Comparison of ENCODE assay signal across 19 cellular contexts in the genomic region with DNA sequence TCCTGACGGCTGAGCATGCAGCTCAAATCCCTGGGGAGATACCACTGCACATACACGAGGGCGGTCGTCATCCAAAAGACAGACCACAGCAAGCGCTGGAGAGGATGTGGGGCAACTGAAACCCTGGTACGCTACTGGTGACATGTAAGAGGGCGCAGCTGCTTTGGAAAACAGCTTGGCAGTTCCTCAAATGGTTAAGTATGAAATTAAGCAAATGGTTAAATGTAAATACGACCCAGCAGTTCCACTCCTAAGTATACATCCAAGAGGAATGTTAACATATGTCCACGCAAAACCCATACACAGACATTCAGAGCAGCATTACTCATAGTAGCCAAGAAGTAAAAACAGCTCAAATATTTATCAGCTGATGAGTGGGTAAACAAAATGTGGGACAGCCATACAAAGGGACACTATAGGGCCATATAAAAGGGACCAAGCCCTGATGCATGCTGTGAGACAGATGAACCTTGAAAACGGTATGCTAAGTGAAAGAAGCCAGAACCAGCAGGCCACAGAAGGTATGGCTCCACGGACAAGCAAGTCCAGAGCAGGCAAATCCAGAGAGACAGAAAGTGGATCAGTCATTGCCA.
A peak's percentile ranks its signal among the peaks of the same experiment; 100 is the strongest.
DNase-seq lines count a peak whose midpoint lies in the region; ATAC-seq and TF ChIP-seq lines count a peak whose summit lies in the region.
"Had no signal": no experiment of that assay in that cellular context is flagged by ENCODE, and none has a peak within 500 bp of the region (broad histone marks: within the 10 kb centered on the region; RNA-seq: fewer than 3 reads in every experiment).

No MANE protein-coding gene starts in this region.

- H3K36me3 ChIP-seq in brain microvascular endothelial cell (replicated peaks) (no peaks in the 10 kb centered on the region), WERI-Rb-1 (no peaks in the 10 kb centered on the region)
- H3K36me3 ChIP-seq: tibial artery had no signal

- DNase-seq in DMS 273 (lab: John Stamatoyannopoulos, UW; ENCODE audit: unreplicated experiment) = peak; percentile 26
- no peak for DNase-seq in DMS 273 treated with DMSO at 0.1 percent for 48 hours (lab: John Stamatoyannopoulos, UW)
- peak; percentile 54 for DNase-seq in NCI-H146 (lab: John Stamatoyannopoulos, UW)
- peak; percentile 73 for DNase-seq in brain microvascular endothelial cell
- no peak for DNase-seq in WERI-Rb-1
- no peak for DNase-seq in medulla oblongata (ENCODE audit: extremely low spot score)
- DNase-seq: activated gamma-delta T cell; erythroblast; head of caudate nucleus; naive thymus-derived CD4-positive, alpha-beta T cell; NCI-H1417 treated with DMSO at 0.1 percent for 48 hours; psoas muscle; SIG-M5; tibial artery had no signal

- no peaks in the 10 kb centered on the region for H3K27me3 ChIP-seq in brain microvascular endothelial cell (replicated peaks)
- no peaks in the 10 kb centered on the region for H3K27me3 ChIP-seq in WERI-Rb-1 (ENCODE audit: insufficient read depth, low read depth, severe bottlenecking)

- H3K27ac Mint-ChIP-seq in stimulated activated memory B cell treated with anti-CD40 and anti-IgM and Interleukin-4, amounts not matched to agents 10 μg/mL and 1 μg/mL and 100 μg/mL, for 72 hours = no peak overlapping the region
- H3K27ac Mint-ChIP-seq: dendritic cell treated with granulocyte-macrophage colony-stimulating factor and Interleukin-4, amounts not matched to agents 40 ng/mL and 50 ng/mL, for 4 days; naive thymus-derived CD4-positive, alpha-beta T cell had no signal

- ATAC-seq in stimulated activated memory B cell treated with anti-CD40 and anti-IgM and Interleukin-4, amounts not matched to agents 10 μg/mL and 1 μg/mL and 100 μg/mL, for 72 hours = peak; percentile 86
- no peak for ATAC-seq in GM18868 (IDR thresholded peaks at IDR 0.05; ENCODE audit: unreplicated experiment)
- ATAC-seq: naive thymus-derived CD4-positive, alpha-beta T cell; psoas muscle had no signal

- H3K4me3 Mint-ChIP-seq in stimulated activated memory B cell treated with anti-CD40 and anti-IgM and Interleukin-4, amounts not matched to agents 10 μg/mL and 1 μg/mL and 100 μg/mL, for 72 hours = no peak overlapping the region
- H3K4me3 Mint-ChIP-seq: dendritic cell treated with granulocyte-macrophage colony-stimulating factor and Interleukin-4, amounts not matched to agents 40 ng/mL and 50 ng/mL, for 4 days; IgD-negative memory B cell; naive thymus-derived CD4-positive, alpha-beta T cell had no signal

- no peaks in the 10 kb centered on the region for H3K9me3 ChIP-seq in WERI-Rb-1 (ENCODE audit: severe bottlenecking)
- H3K9me3 ChIP-seq: psoas muscle, tibial artery had no signal

- no peaks in the 10 kb centered on the region for H3K9me3 Mint-ChIP-seq in stimulated activated memory B cell treated with anti-CD40 and anti-IgM and Interleukin-4, amounts not matched to agents 10 μg/mL and 1 μg/mL and 100 μg/mL, for 72 hours
- H3K9me3 Mint-ChIP-seq: dendritic cell treated with granulocyte-macrophage colony-stimulating factor and Interleukin-4, amounts not matched to agents 40 ng/mL and 50 ng/mL, for 4 days; IgD-negative memory B cell had no signal

- H3K4me1 Mint-ChIP-seq in stimulated activated memory B cell treated with anti-CD40 and anti-IgM and Interleukin-4, amounts not matched to agents 10 μg/mL and 1 μg/mL and 100 μg/mL, for 72 hours = no peaks in the 10 kb centered on the region
- H3K4me1 Mint-ChIP-seq: IgD-negative memory B cell had no signal

- H3K27me3 Mint-ChIP-seq in stimulated activated memory B cell treated with anti-CD40 and anti-IgM and Interleukin-4, amounts not matched to agents 10 μg/mL and 1 μg/mL and 100 μg/mL, for 72 hours = peaks cover 33% of the 10 kb centered on the region

- no peaks in the 10 kb centered on the region for H3K36me3 Mint-ChIP-seq in stimulated activated memory B cell treated with anti-CD40 and anti-IgM and Interleukin-4, amounts not matched to agents 10 μg/mL and 1 μg/mL and 100 μg/mL, for 72 hours
- H3K36me3 Mint-ChIP-seq: IgD-negative memory B cell; naive thymus-derived CD4-positive, alpha-beta T cell had no signal

- in situ Hi-C loops in brain microvascular endothelial cell (cut with HindIII; ENCODE audit: low pct_ligation_motif_present, low sequenced_read_pairs) = no loop called here

- H3K4me3 ChIP-seq in brain microvascular endothelial cell (ENCODE audit: low read depth, low read length) (no peak overlapping the region), WERI-Rb-1 (ENCODE audit: low read depth, low read length) (no peak overlapping the region)
- H3K4me3 ChIP-seq: psoas muscle, tibial artery had no signal

- H3K27ac ChIP-seq in brain microvascular endothelial cell = peak overlapping the region; percentile 58
- no peak overlapping the region for H3K27ac ChIP-seq in WERI-Rb-1
- H3K27ac ChIP-seq: 22Rv1, psoas muscle, tibial artery had no signal

- no peak for TF ChIP-seq CTCF in brain microvascular endothelial cell (IDR thresholded peaks at IDR 0.05; ENCODE audit: low read depth, low read length, missing control alignments)
- TF ChIP-seq CTCF in WERI-Rb-1 (IDR thresholded peaks at IDR 0.05; ENCODE audit: low read depth, low read length) = no peak

Comparison
In these comparisons a context has a peak if more than half of its experiments do, and no peak if none do; other contexts are left out.
1. DNase-seq: peak in DMS 273 (single experiment), NCI-H146 (single experiment) and brain microvascular endothelial cell (single experiment); none in DMS 273 treated with DMSO at 0.1 percent for 48 hours (single experiment), WERI-Rb-1 (single experiment) and medulla oblongata (single experiment).